ENCODE assay signal across 1 cellular context in genomic region chr17:75088902-75089417, GRCh38.
TF ChIP-seq lines count a peak whose summit lies in the region.

No MANE protein-coding gene starts in this region.

TF ChIP-seq in K562, 482 proteins besides CTCF, POLR2A, EP300 and RAD21 (continued from another document):
- TF ChIP-seq EGR1 (conservative IDR thresholded peaks at IDR 0.05) (no peak), ZNF41 (CRISPR knock-in tag; conservative IDR thresholded peaks at IDR 0.05) (no peak), CREM (IDR thresholded peaks at IDR 0.05; ENCODE audit: low read depth) (no peak), MTA3 (IDR thresholded peaks at IDR 0.05; ENCODE audit: borderline replicate concordance) (no peak), TBL1XR1 (IDR thresholded peaks at IDR 0.05; ENCODE audit: low read length in 2 of 2) (no peak), MGA (IDR thresholded peaks at IDR 0.05) (no peak), NR3C1 (CRISPR knock-in tag; IDR thresholded peaks at IDR 0.05) (no peak), MXI1 (IDR thresholded peaks at IDR 0.05; ENCODE audit: low read depth, low read length) (no peak), U2AF2 (optimal IDR thresholded peaks at IDR 0.05; ENCODE audit: low read depth, low read length) (no peak), MCM3 (IDR thresholded peaks at IDR 0.05) (no peak), E2F4 (CRISPR knock-in tag; IDR thresholded peaks at IDR 0.05; ENCODE audit: low read depth) (no peak), ZNF79 (CRISPR knock-in tag; IDR thresholded peaks at IDR 0.05; ENCODE audit: low read depth) (no peak), ZNF239 (CRISPR knock-in tag; IDR thresholded peaks at IDR 0.05) (no peak), MCM7 (IDR thresholded peaks at IDR 0.05) (no peak), ZNF398 (CRISPR knock-in tag; IDR thresholded peaks at IDR 0.05) (no peak), RNF2 (IDR thresholded peaks at IDR 0.05) (no peak), NFIC (IDR thresholded peaks at IDR 0.05) (no peak), ETV5 (CRISPR knock-in tag; IDR thresholded peaks at IDR 0.05; ENCODE audit: low read depth) (no peak), CBX5 (IDR thresholded peaks at IDR 0.05; ENCODE audit: borderline replicate concordance, low read depth) (no peak), NR2C2 (CRISPR knock-in tag; IDR thresholded peaks at IDR 0.05) (no peak), NR2C2 (tag; IDR thresholded peaks at IDR 0.05) (peak; percentile 34; the same call in 1 of the 2 replicates), USF2 (CRISPR knock-in tag; IDR thresholded peaks at IDR 0.05) (no peak), ZNF592 (IDR thresholded peaks at IDR 0.05) (peak; percentile 53), ZNF217 (CRISPR knock-in tag; IDR thresholded peaks at IDR 0.05) (no peak), ZNF449 (CRISPR knock-in tag; IDR thresholded peaks at IDR 0.05) (no peak), ZNF436 (CRISPR knock-in tag; IDR thresholded peaks at IDR 0.05) (no peak), ZFP36 (IDR thresholded peaks at IDR 0.05; ENCODE audit: low read depth, low read length, partially characterized antibody) (no peak), ELK3 (CRISPR knock-in tag; IDR thresholded peaks at IDR 0.05) (no peak), ARID2 (IDR thresholded peaks at IDR 0.05) (no peak), NCOA6 (IDR thresholded peaks at IDR 0.05) (no peak), SLC30A9 (CRISPR knock-in tag; IDR thresholded peaks at IDR 0.05) (no peak), ZNF140 (CRISPR knock-in tag; IDR thresholded peaks at IDR 0.05) (no peak), SPI1 (IDR thresholded peaks at IDR 0.05; ENCODE audit: borderline replicate concordance, low read depth, low read length) (peak; percentile 57; the same call in 1 of the 2 replicates), TGIF2 (CRISPR knock-in tag; IDR thresholded peaks at IDR 0.05) (no peak), ATF3 (IDR thresholded peaks at IDR 0.05) (peak; percentile 75), ATF3 (CRISPR knock-in tag; conservative IDR thresholded peaks at IDR 0.05) (no peak)
